ENCODE assay signal across 12 cellular contexts in the genomic region with DNA sequence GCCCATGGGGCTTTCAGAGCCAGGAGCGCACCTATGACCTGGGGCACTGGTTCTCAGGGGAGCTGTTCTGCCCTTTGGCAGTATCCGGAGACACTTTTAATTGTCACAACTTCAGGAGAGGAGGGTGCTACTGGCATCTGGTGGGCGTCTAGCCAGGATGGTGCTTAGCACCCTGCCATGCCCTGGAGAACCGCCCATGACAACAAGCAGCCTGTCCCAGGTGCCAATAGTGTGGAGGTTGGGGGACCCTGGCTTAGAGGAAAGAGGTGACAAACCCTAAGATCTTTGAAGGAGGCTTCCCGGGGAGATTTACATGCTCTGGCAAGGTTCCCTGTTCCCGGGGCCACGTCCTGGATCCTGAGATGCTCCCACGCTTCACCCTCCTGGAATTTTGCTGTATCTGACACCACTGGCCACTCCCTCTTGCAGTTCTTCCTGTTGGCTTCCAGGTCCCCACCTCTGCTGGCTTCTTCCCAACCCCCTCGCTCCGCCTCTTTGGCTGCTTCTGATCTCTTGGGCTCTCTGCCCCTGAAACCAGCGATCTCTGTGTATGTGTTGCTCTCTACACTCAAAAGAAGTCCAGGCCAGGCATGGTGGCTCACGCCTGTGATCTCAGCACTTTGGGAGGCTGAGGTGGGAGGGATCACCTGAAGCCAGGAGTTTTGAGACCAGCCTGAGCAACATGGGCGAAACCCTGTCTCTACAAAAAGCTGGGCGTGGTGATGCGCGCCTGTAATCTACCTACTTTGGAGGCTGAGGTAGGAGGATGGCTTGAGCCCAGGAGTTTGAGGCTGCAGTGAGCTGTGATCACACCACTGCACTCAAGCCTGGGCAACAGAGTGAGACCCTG. TPM values are rescaled to one million over a fixed set of nuclear protein-coding genes. Genes with fewer than 3 reads are reported as not detected.
DNase-seq lines count a peak whose midpoint lies in the region; ATAC-seq and TF ChIP-seq lines count a peak whose summit lies in the region.
"Had no signal": no experiment of that assay in that cellular context is flagged by ENCODE, and none has a peak within 500 bp of the region (broad histone marks: within the 10 kb centered on the region; RNA-seq: fewer than 3 reads in every experiment).

No MANE protein-coding gene starts in this region.

- peaks cover 49% of the 10 kb centered on the region for H3K36me3 Mint-ChIP-seq in brain
- H3K36me3 Mint-ChIP-seq in naive thymus-derived CD8-positive, alpha-beta T cell: no peaks in the 10 kb centered on the region
- H3K36me3 Mint-ChIP-seq in glutamatergic neuron (ENCODE audit: unreplicated experiment): peaks cover 4% of the 10 kb centered on the region

- POLR2A ChIA-PET in naive thymus-derived CD8-positive, alpha-beta T cell (lab: Charles Lee): no interaction called here

- H3K4me1 ChIP-seq in upper lobe of right lung (no peaks in the 10 kb centered on the region), suprapubic skin (no peaks in the 10 kb centered on the region)
- H3K4me1 ChIP-seq: psoas muscle had no signal

- intact Hi-C loops in upper lobe of right lung (cut with DNase I): no loop called here

- DNase-seq in MG63: peak; percentile 51
- peak; percentile 44 for DNase-seq in iris pigment epithelial cell (ENCODE audit: low read depth)
- no peak for DNase-seq in upper lobe of right lung
- DNase-seq in naive thymus-derived CD8-positive, alpha-beta T cell: no peak
- no peak for DNase-seq in glutamatergic neuron
- no peak for DNase-seq in suprapubic skin (ENCODE audit: low spot score in 2 of 2)
- DNase-seq: activated T-cell treated with anti-CD3 and anti-CD28 coated beads for 4 hours; MV-4-11; NCI-H69; psoas muscle; stimulated activated CD4-positive, alpha-beta T cell treated with anti-CD3 and anti-CD28 coated beads, Interleukin-4, amount 100 ng/mL, for 4 hours had no signal

- H3K27me3 ChIP-seq in MG63: no peaks in the 10 kb centered on the region
- H3K27me3 ChIP-seq in upper lobe of right lung: no peaks in the 10 kb centered on the region
- no peaks in the 10 kb centered on the region for H3K27me3 ChIP-seq in suprapubic skin

- H3K27me3 Mint-ChIP-seq in brain: no peaks in the 10 kb centered on the region
- H3K27me3 Mint-ChIP-seq in naive thymus-derived CD8-positive, alpha-beta T cell: no peaks in the 10 kb centered on the region
- peaks cover 13% of the 10 kb centered on the region for H3K27me3 Mint-ChIP-seq in glutamatergic neuron (ENCODE audit: unreplicated experiment)

- H3K4me3 ChIP-seq in MG63 (no peak overlapping the region), upper lobe of right lung (no peak overlapping the region), suprapubic skin (no peak overlapping the region)
- H3K4me3 ChIP-seq: psoas muscle had no signal

- H3K9me3 ChIP-seq in MG63: no peaks in the 10 kb centered on the region
- no peaks in the 10 kb centered on the region for H3K9me3 ChIP-seq in upper lobe of right lung
- H3K9me3 ChIP-seq in suprapubic skin: no peaks in the 10 kb centered on the region
- H3K9me3 ChIP-seq: psoas muscle had no signal

- no peak overlapping the region for H3K27ac ChIP-seq in upper lobe of right lung
- H3K27ac ChIP-seq in suprapubic skin: no peak overlapping the region
- H3K27ac ChIP-seq: psoas muscle had no signal

- TF ChIP-seq CTCF in brain (conservative IDR thresholded peaks at IDR 0.05): no peak
- no peak for TF ChIP-seq CTCF in upper lobe of right lung (IDR thresholded peaks at IDR 0.05)
- TF ChIP-seq CTCF in glutamatergic neuron (IDR thresholded peaks at IDR 0.05; ENCODE audit: partially characterized antibody, unreplicated experiment): no peak
- no peak for TF ChIP-seq CTCF in suprapubic skin (IDR thresholded peaks at IDR 0.05)

- H3K9me3 Mint-ChIP-seq in brain: no peaks in the 10 kb centered on the region
- H3K9me3 Mint-ChIP-seq in naive thymus-derived CD8-positive, alpha-beta T cell: no peaks in the 10 kb centered on the region
- peaks cover 5% of the 10 kb centered on the region for H3K9me3 Mint-ChIP-seq in glutamatergic neuron (ENCODE audit: unreplicated experiment)

- H3K4me1 Mint-ChIP-seq in brain: no peaks in the 10 kb centered on the region
- no peaks in the 10 kb centered on the region for H3K4me1 Mint-ChIP-seq in naive thymus-derived CD8-positive, alpha-beta T cell
- H3K4me1 Mint-ChIP-seq in glutamatergic neuron (ENCODE audit: low read depth, unreplicated experiment): peaks cover 4% of the 10 kb centered on the region

- H3K27ac Mint-ChIP-seq in brain (peak overlapping the region in 3 of 5 experiments; percentile 48 to 60 (median 51)), glutamatergic neuron (ENCODE audit: unreplicated experiment) (no peak overlapping the region)
- H3K27ac Mint-ChIP-seq in naive thymus-derived CD8-positive, alpha-beta T cell: peak overlapping the region in 2 of 10 donors; percentile 48 to 59

- no peaks in the 10 kb centered on the region for H3K36me3 ChIP-seq in MG63
- no peaks in the 10 kb centered on the region for H3K36me3 ChIP-seq in upper lobe of right lung
- H3K36me3 ChIP-seq in suprapubic skin: peaks cover 16% of the 10 kb centered on the region

- no peak for TF ChIP-seq POLR2A in suprapubic skin (IDR thresholded peaks at IDR 0.05)

- no peak for TF ChIP-seq EP300 in suprapubic skin (IDR thresholded peaks at IDR 0.05)

- peak; percentile 11 for ATAC-seq in upper lobe of right lung
- no peak for ATAC-seq in naive thymus-derived CD8-positive, alpha-beta T cell
- ATAC-seq: psoas muscle had no signal

- WGBS in suprapubic skin: 58% methylated on average over 16 of the region's 16 CpGs

- H3K4me3 Mint-ChIP-seq in brain: no peak overlapping the region
- no peak overlapping the region for H3K4me3 Mint-ChIP-seq in naive thymus-derived CD8-positive, alpha-beta T cell
- no peak overlapping the region for H3K4me3 Mint-ChIP-seq in glutamatergic neuron (ENCODE audit: unreplicated experiment)

RNA-seq across cellular contexts. Expression of a gene that starts 31.1 kb away (rescaled TPM):
- total RNA-seq in MG63 (2014; rRNA removed; shearing (Covaris generic); ENCODE audit: low replicate concordance): 32.7 and 59.7 TPM in 2 replicates
- polyA plus RNA-seq in brain (ENCODE audit: insufficient read depth, low read depth, low replicate concordance): 13.7 TPM
- total RNA-seq in upper lobe of right lung: 68.5 TPM
- 1 to 10 TPM; 5.1 to 5.7 TPM for total RNA-seq in naive thymus-derived CD8-positive, alpha-beta T cell
- polyA plus RNA-seq in naive thymus-derived CD8-positive, alpha-beta T cell: 1 to 10 TPM in 2 of 3 donors, under 1 TPM in 1; 0.33 to 1.5 (median 1.2) TPM
- 9.7 TPM for total RNA-seq in glutamatergic neuron (ENCODE audit: unreplicated experiment)
- total RNA-seq in suprapubic skin: 10 to 100 TPM; 12.7 to 24.7 (median 17.9) TPM

RNA-seq across cellular contexts. Expression of a gene that starts 32.2 kb away (rescaled TPM):
- total RNA-seq in MG63 (2014; rRNA removed; shearing (Covaris generic); ENCODE audit: low replicate concordance): 8.1 and 22.6 TPM in 2 replicates
- polyA plus RNA-seq in brain (ENCODE audit: insufficient read depth, low read depth, low replicate concordance): 266 TPM
- total RNA-seq in upper lobe of right lung (75.1 TPM), glutamatergic neuron (ENCODE audit: unreplicated experiment) (701 TPM), suprapubic skin (100 to 1,000 TPM; 130 to 455 (median 327) TPM)
- total RNA-seq in naive thymus-derived CD8-positive, alpha-beta T cell: not detected
- 1 to 10 TPM in 2 of 3 donors, under 1 TPM in 1; 0.06 to 9.6 (median 4.2) TPM for polyA plus RNA-seq in naive thymus-derived CD8-positive, alpha-beta T cell

RNA-seq across cellular contexts. Expression of a gene that starts 43.5 kb away (rescaled TPM):
- 25.4 and 28.3 TPM in 2 replicates for total RNA-seq in MG63 (2014; rRNA removed; shearing (Covaris generic); ENCODE audit: low replicate concordance)
- polyA plus RNA-seq in brain (ENCODE audit: insufficient read depth, low read depth, low replicate concordance): 103 TPM
- total RNA-seq in upper lobe of right lung (68.0 TPM), glutamatergic neuron (ENCODE audit: unreplicated experiment) (155 TPM), suprapubic skin (10 to 100 TPM; 16.4 to 69.6 (median 46.6) TPM)
- total RNA-seq in naive thymus-derived CD8-positive, alpha-beta T cell: under 1 TPM; 0.55 to 0.60 TPM
- 1 to 10 TPM in 2 of 3 donors, not detected in 1; 1.7 to 4.7 TPM for polyA plus RNA-seq in naive thymus-derived CD8-positive, alpha-beta T cell

RNA-seq across cellular contexts. Expression of a gene that starts 57.1 kb away (rescaled TPM):
- 2.8 and 3.0 TPM in 2 replicates for total RNA-seq in MG63 (2014; rRNA removed; shearing (Covaris generic); ENCODE audit: low replicate concordance)
- 5.9 TPM for polyA plus RNA-seq in brain (ENCODE audit: insufficient read depth, low read depth, low replicate concordance)
- 10.6 TPM for total RNA-seq in upper lobe of right lung
- under 1 TPM; 0.23 to 0.82 TPM for total RNA-seq in naive thymus-derived CD8-positive, alpha-beta T cell
- polyA plus RNA-seq in naive thymus-derived CD8-positive, alpha-beta T cell: not detected
- total RNA-seq in glutamatergic neuron (ENCODE audit: unreplicated experiment): 1.3 TPM
- 1 to 10 TPM; 2.6 to 8.9 (median 5.4) TPM for total RNA-seq in suprapubic skin

Comparison
In these comparisons a context has a peak if more than half of its experiments do, and no peak if none do; other contexts are left out.
1. DNase-seq: peak in MG63 (single experiment) and iris pigment epithelial cell (single experiment); none in upper lobe of right lung (single experiment), naive thymus-derived CD8-positive, alpha-beta T cell (0 of 10), glutamatergic neuron (single experiment) and suprapubic skin (0 of 2).
2. RNA of a gene that starts 43.5 kb away (total RNA-seq): 155 TPM in glutamatergic neuron (single experiment), 16.4 to 69.6 TPM in suprapubic skin, 68.0 TPM in upper lobe of right lung (single experiment) and 25.4 to 28.3 TPM in MG63; 0.55 to 0.60 TPM in naive thymus-derived CD8-positive, alpha-beta T cell; every median in the first group is over 10 times any median in the second.